Comparison of ENCODE assay signal across 9 cellular contexts in genomic region chr1:174160603-174161002, GRCh38. TPM values are rescaled to one million over a fixed set of nuclear protein-coding genes. Genes with fewer than 3 reads are reported as not detected.
A peak's percentile ranks its signal among the peaks of the same experiment; 100 is the strongest.
DNase-seq lines count a peak whose midpoint lies in the region; ATAC-seq and TF ChIP-seq lines count a peak whose summit lies in the region.
"Had no signal": no experiment of that assay in that cellular context is flagged by ENCODE, and none has a peak within 500 bp of the region (broad histone marks: within the 10 kb centered on the region; RNA-seq: fewer than 3 reads in every experiment).

No MANE protein-coding gene starts in this region.

- peak overlapping the region; percentile 89; the same call in 1 of the 2 replicates for H3K9ac ChIP-seq in BLaER1

- H3K4me1 ChIP-seq in BLaER1 (peaks cover 34% of the 10 kb centered on the region), mucosa of descending colon (ENCODE audit: low read depth) (peaks cover 12% of the 10 kb centered on the region)

- H3K36me3 Mint-ChIP-seq in neural crest cell (ENCODE audit: low read depth): no peaks in the 10 kb centered on the region

- ATAC-seq in HG02642 (IDR thresholded peaks at IDR 0.05; ENCODE audit: poor library complexity, unreplicated experiment) (no peak), mucosa of descending colon (no peak)

- TF ChIP-seq CTCF in dorsolateral prefrontal cortex (IDR thresholded peaks at IDR 0.05 in 54 of 56, conservative IDR thresholded peaks at IDR 0.05 in 2 of 56; ENCODE audit: low read depth in 1 of 56, partially characterized antibody in 56 of 56) (no peak), neural crest cell (conservative IDR thresholded peaks at IDR 0.05) (no peak), mucosa of descending colon (IDR thresholded peaks at IDR 0.05) (no peak)

- H3K27ac Mint-ChIP-seq in neural crest cell (ENCODE audit: unreplicated experiment): no peak overlapping the region

- no peaks in the 10 kb centered on the region for H3K36me3 ChIP-seq in BLaER1
- peaks cover 2% of the 10 kb centered on the region; the same call in 1 of the 2 replicates for H3K36me3 ChIP-seq in MG63
- H3K36me3 ChIP-seq in mucosa of descending colon (ENCODE audit: low read depth): no peaks in the 10 kb centered on the region

- H3K9me3 Mint-ChIP-seq in neural crest cell: no peaks in the 10 kb centered on the region

- H3K4me1 Mint-ChIP-seq in neural crest cell: peaks cover 20% of the 10 kb centered on the region

- no peaks in the 10 kb centered on the region for H3K27me3 ChIP-seq in BLaER1
- no peaks in the 10 kb centered on the region for H3K27me3 ChIP-seq in MG63
- H3K27me3 ChIP-seq in dorsolateral prefrontal cortex: no peaks in the 10 kb centered on the region

- H3K27ac ChIP-seq in BLaER1: no peak overlapping the region
- peak overlapping the region in 16 of 59 donors; percentile 3 to 97 (median 88) for H3K27ac ChIP-seq in dorsolateral prefrontal cortex

- peaks cover 3% of the 10 kb centered on the region for H3K27me3 Mint-ChIP-seq in neural crest cell (ENCODE audit: low read depth)

- peak overlapping the region; percentile 88 for H3K4me3 Mint-ChIP-seq in neural crest cell

- H3K9me3 ChIP-seq in BLaER1 (no peaks in the 10 kb centered on the region), MG63 (no peaks in the 10 kb centered on the region), mucosa of descending colon (no peaks in the 10 kb centered on the region)

- DNase-seq in MG63: no peak
- DNase-seq in dorsolateral prefrontal cortex: no peak
- no peak for DNase-seq in neural crest cell (ENCODE audit: low read depth, low spot score)
- no peak for DNase-seq in KBM-7
- no peak for DNase-seq in NCI-H146 treated with DMSO at 0.1 percent for 48 hours (lab: John Stamatoyannopoulos, UW; ENCODE audit: unreplicated experiment)
- no peak for DNase-seq in mucosa of descending colon
- DNase-seq: cerebellar nuclear complex had no signal

- in situ Hi-C loops in KBM-7 (cut with MboI; ENCODE audit: low pct_unique_long_range_greater_than_20kb, low sequenced_read_pairs): no loop called here

- intact Hi-C loops in dorsolateral prefrontal cortex (cut with DNase I) (no loop called here), mucosa of descending colon (cut with DNase I, micrococcal nuclease) (no loop called here)

- H3K4me2 ChIP-seq in BLaER1: peak overlapping the region; percentile 92

- H3K4me3 ChIP-seq in BLaER1 (peak overlapping the region; percentile 89), MG63 (peak overlapping the region; percentile 100), dorsolateral prefrontal cortex (peak overlapping the region; percentile 73 to 100 (median 95)), mucosa of descending colon (no peak overlapping the region)

- peaks cover 19% of the 10 kb centered on the region; the same call in 1 of the 2 replicates for H4K20me1 ChIP-seq in BLaER1

RNA-seq across cellular contexts. Expression of gene RABGAP1L, which starts 1.3 kb away (rescaled TPM):
- 8.9 and 14.8 TPM in 2 replicates for total RNA-seq in MG63 (2014; rRNA removed; shearing (Covaris generic); ENCODE audit: low replicate concordance)
- total RNA-seq in dorsolateral prefrontal cortex (100 to 1,000 TPM in 86 of 120 experiments, 10 to 100 TPM in 34; 48.6 to 148 (median 111) TPM), neural crest cell (23.1 and 25.6 TPM in 2 replicates), mucosa of descending colon (10 to 100 TPM; 46.1 to 74.7 (median 59.2) TPM)
